ENCODE assay signal across 34 cellular contexts in genomic region chr4:138189212-138189611, GRCh38. TPM values are rescaled to one million over a fixed set of nuclear protein-coding genes. Genes with fewer than 3 reads are reported as not detected.
DNase-seq lines count a peak whose midpoint lies in the region; ATAC-seq, FAIRE-seq and TF ChIP-seq lines count a peak whose summit lies in the region.
"Had no signal": no experiment of that assay in that cellular context is flagged by ENCODE, and none has a peak within 500 bp of the region (broad histone marks: within the 10 kb centered on the region; RNA-seq: fewer than 3 reads in every experiment).

No MANE protein-coding gene starts in this region.

- no peaks in the 10 kb centered on the region for H3K79me2 ChIP-seq in keratinocyte (ENCODE audit: control insufficient read depth, insufficient read depth, low read length)

- no peak overlapping the region for H3K9ac ChIP-seq in keratinocyte (ENCODE audit: control insufficient read depth, extremely low read depth, insufficient read depth, low read length)

- H3K9me3 ChIP-seq in keratinocyte (ENCODE audit: control insufficient read depth, low read depth, low read length) = no peaks in the 10 kb centered on the region
- H3K9me3 ChIP-seq: adrenal gland, body of pancreas, gastroesophageal sphincter, right atrium auricular region, spleen had no signal

- peak; percentile 45 to 65 for DNase-seq in HL-60 (ENCODE audit: low read depth in 1 of 2, low spot score in 1 of 2)
- peak; percentile 36 for DNase-seq in NB4 (ENCODE audit: low read depth)
- DNase-seq in SIG-M5 treated with dmso at 0.1 percent for 504 hours (lab: John Stamatoyannopoulos, UW; ENCODE audit: unreplicated experiment) = peak; percentile 68
- DNase-seq in keratinocyte (ENCODE audit: low read depth, low spot score) = no peak
- no peak for DNase-seq in H54 (ENCODE audit: insufficient read length, low spot score)
- DNase-seq: activated B cell treated with CpG ODN at 0.5 μM for 24 hours; activated CD8-positive, alpha-beta memory T cell treated with anti-CD3 and anti-CD28 coated beads, Interleukin-2, amount 10 ng/mL, durations not matched to agents 7 days and 5 days; activated naive CD4-positive, alpha-beta T cell treated with anti-CD3 and anti-CD28 coated beads for 36 hours; activated T-cell treated with anti-CD3 and anti-CD28 coated beads, Interleukin-2, amount 50 U/mL, for 48 hours; adrenal gland; body of pancreas; CD4-positive, CD25-positive, alpha-beta regulatory T cell; cerebellar nuclear complex; dorsolateral prefrontal cortex; GOT3; hippocampal formation; immature natural killer cell; mesenchymal stem cell; MM.1S; NCI-H1694; NCI-H2171; NCI-H510A; RPMI8226; spleen; stimulated activated CD4-positive, alpha-beta T cell treated with anti-CD3 and anti-CD28 coated beads, Interleukin-2, amount 100 ng/mL, for 48 hours; T-helper 9 cell; trophoblast cell had no signal

- no peaks in the 10 kb centered on the region for H4K20me1 ChIP-seq in keratinocyte (ENCODE audit: control insufficient read depth, extremely low read depth, insufficient read depth, low read length)

- FAIRE-seq in keratinocyte (lab: Jason Lieb, UNC) (no peak), H54 (lab: Jason Lieb, UNC) (no peak)
- FAIRE-seq: K562 had no signal

- H3K36me3 ChIP-seq in keratinocyte (ENCODE audit: control insufficient read depth in 2 of 2, extremely low read depth in 1 of 2, insufficient read depth in 2 of 2, low read length in 2 of 2) = peaks cover 0 to 3% of the 10 kb centered on the region in 2 experiments
- H3K36me3 ChIP-seq: adrenal gland, gastroesophageal sphincter, right atrium auricular region, spleen had no signal

- H3K27ac ChIP-seq in HL-60 (replicated peaks) (peak overlapping the region; percentile 73), keratinocyte (ENCODE audit: control insufficient read depth, insufficient read depth, low read length) (peak overlapping the region; percentile 29)
- H3K27ac ChIP-seq: adrenal gland, body of pancreas, gastroesophageal sphincter, right atrium auricular region, spleen had no signal

- no peak overlapping the region for H2AFZ ChIP-seq in keratinocyte (ENCODE audit: control insufficient read depth, low read length)

- H3K4me3 ChIP-seq in HL-60 (replicated peaks; ENCODE audit: insufficient read depth, low read length) = no peak overlapping the region
- no peak overlapping the region for H3K4me3 ChIP-seq in NB4 (ENCODE audit: low read depth, low read length)
- H3K4me3 ChIP-seq in keratinocyte (ENCODE audit: control insufficient read depth in 2 of 3, extremely low read depth in 1 of 3, insufficient read depth in 2 of 3, low read depth in 1 of 3, low read length in 3 of 3) = no peak overlapping the region
- H3K4me3 ChIP-seq: adrenal gland, body of pancreas, dorsolateral prefrontal cortex, gastroesophageal sphincter, K562, right atrium auricular region, spleen had no signal

- peak overlapping the region; percentile 3 for H3K4me2 ChIP-seq in keratinocyte (ENCODE audit: control insufficient read depth, extremely low read depth, insufficient read depth, low read depth, low read length)

- TF ChIP-seq POLR2A in NB4 (IDR thresholded peaks at IDR 0.05; ENCODE audit: extremely low read depth, insufficient read length) = no peak
- TF ChIP-seq POLR2A in H54 (IDR thresholded peaks at IDR 0.05; ENCODE audit: low read depth, low read length) = no peak

- dilution Hi-C loops in keratinocyte (cut with MboI; ENCODE audit: extremely low pct_ligation_motif_present, low sequenced_read_pairs) = no loop called here

- H3K4me1 ChIP-seq in keratinocyte (ENCODE audit: control insufficient read depth, extremely low read depth, insufficient read depth, low read length) = peaks cover 38% of the 10 kb centered on the region
- H3K4me1 ChIP-seq: adrenal gland, body of pancreas, gastroesophageal sphincter had no signal

- no peak for TF ChIP-seq CTCF in HL-60 (IDR thresholded peaks at IDR 0.05; ENCODE audit: insufficient read depth, low read length)
- TF ChIP-seq CTCF in NB4 (IDR thresholded peaks at IDR 0.05; ENCODE audit: low read depth, low read length) = no peak
- TF ChIP-seq CTCF in keratinocyte (optimal IDR thresholded peaks at IDR 0.05 in 1 of 3, IDR thresholded peaks at IDR 0.05 in 1 of 3, conservative IDR thresholded peaks at IDR 0.05 in 1 of 3; ENCODE audit: extremely low read depth in 1 of 3, insufficient read depth in 2 of 3, low read length in 3 of 3) = no peak

- ATAC-seq in GM21447 (IDR thresholded peaks at IDR 0.05; ENCODE audit: unreplicated experiment) (no peak), GM21526 (IDR thresholded peaks at IDR 0.05; ENCODE audit: low FRiP score, unreplicated experiment) (no peak)
- ATAC-seq: activated CD8-positive, alpha-beta memory T cell treated with anti-CD3 and anti-CD28 coated beads, Interleukin-2, amount 10 ng/mL, durations not matched to agents 7 days and 5 days; body of pancreas; gastroesophageal sphincter; left lobe of liver; SK-N-SH treated with all-trans-retinoic acid at 6 μM for 48 hours had no signal

- no peaks in the 10 kb centered on the region for H3K9me1 ChIP-seq in keratinocyte (ENCODE audit: control insufficient read depth, extremely low read depth, insufficient read depth, low read length)

- H3K27me3 ChIP-seq in HL-60 (ENCODE audit: insufficient read depth, poor library complexity, severe bottlenecking) (no peaks in the 10 kb centered on the region), keratinocyte (ENCODE audit: control insufficient read depth, extremely low read depth, insufficient read depth, low read length) (no peaks in the 10 kb centered on the region)
- H3K27me3 ChIP-seq: adrenal gland, body of pancreas, dorsolateral prefrontal cortex, gastroesophageal sphincter, right atrium auricular region, spleen had no signal

RNA-seq across cellular contexts. Expression of gene SLC7A11, which starts 52.9 kb away (rescaled TPM):
- polyA plus RNA-seq in keratinocyte = 4.0 to 8.4 TPM (median 6.0 TPM) in 3 replicates
- polyA plus RNA-seq in keratinocyte (2011; ENCODE audit: low read depth) = 10.3 TPM
- polyA plus RNA-seq in keratinocyte (2011; cell fraction: cytosol; rRNA removed) = 1.6 and 4.4 TPM in 2 replicates
- polyA plus RNA-seq in keratinocyte (2011; cell fraction: nucleus; rRNA removed) = 8.3 and 13.8 TPM in 2 replicates
- 6.0 and 11.5 TPM in 2 replicates for polyA plus RNA-seq in keratinocyte (2012; ENCODE audit: low replicate concordance)
- polyA minus RNA-seq in keratinocyte = 7.1 to 14.6 TPM (median 11.7 TPM) in 3 replicates
- polyA minus RNA-seq in keratinocyte (2011; cell fraction: cytosol; rRNA and poly(A)+ RNA removed) = 4.8 TPM
- 18.3 and 27.8 TPM in 2 replicates for polyA minus RNA-seq in keratinocyte (2011; cell fraction: nucleus; rRNA and poly(A)+ RNA removed)
- polyA plus RNA-seq: immature natural killer cell had no signal

Comparison
In these comparisons a context has a peak if more than half of its experiments do, and no peak if none do; other contexts are left out.
1. DNase-seq: peak in HL-60 (2 of 2), NB4 (single experiment) and SIG-M5 treated with dmso at 0.1 percent for 504 hours (single experiment); none in keratinocyte (single experiment) and H54 (single experiment).